18 cellular contexts compared by ENCODE assay signal in the genomic region with DNA sequence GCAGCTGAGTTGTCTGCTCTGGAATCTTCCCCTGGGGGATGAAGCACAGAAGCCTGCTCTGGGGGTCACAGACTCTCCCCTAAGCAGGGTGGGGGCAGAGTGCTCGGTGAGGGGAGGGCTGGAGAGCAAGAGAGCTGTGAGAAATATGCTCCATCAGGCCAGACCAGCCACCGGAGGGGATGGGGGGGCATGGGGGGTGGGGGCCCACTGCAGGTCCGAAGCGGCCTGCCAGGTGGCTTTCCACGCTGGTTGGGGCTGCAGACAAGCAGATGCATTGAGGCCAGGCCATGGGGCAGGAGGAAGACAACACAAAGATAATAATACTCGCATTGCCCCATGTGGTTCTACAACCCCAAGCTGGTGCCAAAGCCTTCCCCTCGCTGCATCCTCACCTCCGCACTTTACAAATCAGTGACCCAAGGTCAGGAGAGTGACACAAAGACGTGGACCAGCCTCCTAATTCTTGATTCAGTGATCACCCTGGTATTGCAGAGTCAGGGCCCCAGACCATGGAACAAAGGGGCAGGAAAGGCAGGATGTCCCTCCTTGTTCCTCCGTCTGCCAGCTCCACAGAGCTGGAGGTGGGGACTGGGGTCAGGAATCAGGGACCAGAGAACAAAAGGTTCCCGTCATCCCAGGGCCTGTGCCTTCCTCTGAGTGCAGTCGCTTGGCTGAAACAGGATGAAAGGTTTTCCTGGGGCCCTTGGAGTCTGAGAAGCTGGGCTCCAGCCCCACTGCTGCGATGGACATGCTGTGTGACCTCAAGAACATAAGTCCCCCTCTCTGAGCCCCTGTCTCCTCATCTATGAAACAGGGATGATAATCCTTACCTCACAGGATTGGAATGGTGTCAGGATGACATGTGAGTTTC. TPM values are rescaled to one million over a fixed set of nuclear protein-coding genes. Genes with fewer than 3 reads are reported as not detected.
A peak's percentile ranks its signal among the peaks of the same experiment; 100 is the strongest.
DNase-seq lines count a peak whose midpoint lies in the region; ATAC-seq and TF ChIP-seq lines count a peak whose summit lies in the region.
"Had no signal": no experiment of that assay in that cellular context is flagged by ENCODE, and none has a peak within 500 bp of the region (broad histone marks: within the 10 kb centered on the region; RNA-seq: fewer than 3 reads in every experiment).

No MANE protein-coding gene starts in this region.

- peak overlapping the region; percentile 99 for H3K27ac Mint-ChIP-seq in WTC11
- H3K27ac Mint-ChIP-seq in neural progenitor cell, result peak overlapping the region; percentile 79
- H3K27ac Mint-ChIP-seq: activated naive CD8-positive, alpha-beta T cell treated with anti-CD3 and anti-CD28 coated beads for 36 hours had no signal

- H2AFZ ChIP-seq in neural progenitor cell (replicated peaks), result peak overlapping the region; percentile 72

- peaks cover 24% of the 10 kb centered on the region; the same call in 1 of the 2 replicates for H3K27me3 Mint-ChIP-seq in WTC11 (ENCODE audit: low read depth)
- peaks cover 26% of the 10 kb centered on the region for H3K27me3 Mint-ChIP-seq in neural progenitor cell (ENCODE audit: insufficient read depth, low read depth)

- H3K79me2 ChIP-seq in neural progenitor cell (ENCODE audit: low read depth), result no peaks in the 10 kb centered on the region

- peak overlapping the region; percentile 91 for H3K27ac ChIP-seq in left ventricle myocardium inferior (replicated peaks)
- no peak overlapping the region for H3K27ac ChIP-seq in neural progenitor cell
- no peak overlapping the region for H3K27ac ChIP-seq in colonic mucosa

- H3K27me3 ChIP-seq in left ventricle myocardium inferior (ENCODE audit: low read depth) (no peaks in the 10 kb centered on the region), neural progenitor cell (peaks cover 27% of the 10 kb centered on the region), colonic mucosa (peaks cover 4% of the 10 kb centered on the region)

- ATAC-seq in WTC11 (peak; percentile 5), GM18858 (IDR thresholded peaks at IDR 0.05; ENCODE audit: unreplicated experiment) (no peak), GM18861 (IDR thresholded peaks at IDR 0.05; ENCODE audit: unreplicated experiment) (no peak)
- ATAC-seq: left lobe of liver; stimulated activated naive CD8-positive, alpha-beta T cell treated with anti-CD3 and anti-CD28 coated beads, Interleukin-15, Interleukin-2, amounts not matched to agents 100 U/mL and 50 U/mL, for 24 hours had no signal

- H3K4me3 ChIP-seq in left ventricle myocardium inferior (peak overlapping the region; percentile 57), neural progenitor cell (no peak overlapping the region), colonic mucosa (no peak overlapping the region)
- H3K4me3 ChIP-seq: HAP-1 had no signal

- intact Hi-C loops in left ventricle myocardium inferior (cut with micrococcal nuclease) (no loop called here), colonic mucosa (cut with DNase I) (loop anchor here (5.0 kb wide), 1 partner anchor 591 kb away; no protein-coding TSS in a partner anchor)

- no peaks in the 10 kb centered on the region for H3K36me3 ChIP-seq in left ventricle myocardium inferior
- H3K36me3 ChIP-seq in neural progenitor cell, result no peaks in the 10 kb centered on the region
- H3K36me3 ChIP-seq in colonic mucosa, result no peaks in the 10 kb centered on the region
- H3K36me3 ChIP-seq: HAP-1 had no signal

- H3K9me3 ChIP-seq in left ventricle myocardium inferior (replicated peaks) (no peaks in the 10 kb centered on the region), neural progenitor cell (ENCODE audit: low read depth) (no peaks in the 10 kb centered on the region), colonic mucosa (no peaks in the 10 kb centered on the region)
- H3K9me3 ChIP-seq: HAP-1 had no signal

- H3K4me1 ChIP-seq in left ventricle myocardium inferior (peaks cover 75% of the 10 kb centered on the region), neural progenitor cell (peaks cover 23% of the 10 kb centered on the region), colonic mucosa (no peaks in the 10 kb centered on the region)

- TF ChIP-seq CTCF in WTC11 (IDR thresholded peaks at IDR 0.05) (no peak), left ventricle myocardium inferior (IDR thresholded peaks at IDR 0.05; ENCODE audit: borderline replicate concordance) (no peak), neural progenitor cell (IDR thresholded peaks at IDR 0.05) (no peak), colonic mucosa (IDR thresholded peaks at IDR 0.05) (no peak)

- CTCF ChIA-PET in WTC11 (lab: Charles Lee), result interaction anchor here (0.7 to 8.6 kb wide), 18 partner anchors 13 to 416 kb away, joined by 3 to 449 read pairs (median 12); partner anchors contain the start of gene GABRP

- H3K9me3 Mint-ChIP-seq in WTC11, result peaks cover 12% of the 10 kb centered on the region
- H3K9me3 Mint-ChIP-seq in neural progenitor cell, result no peaks in the 10 kb centered on the region

- H3F3A ChIP-seq in neural progenitor cell (ENCODE audit: low read depth), result peaks cover 10% of the 10 kb centered on the region

- H3K9ac ChIP-seq in neural progenitor cell, result no peak overlapping the region
- H3K9ac ChIP-seq in colonic mucosa (ENCODE audit: low read depth in 2 of 2, low read length in 2 of 2), result no peak overlapping the region

- no peaks in the 10 kb centered on the region for H4K20me1 ChIP-seq in neural progenitor cell (ENCODE audit: low read depth)

- peak; percentile 56 for DNase-seq in ELF-1 (ENCODE audit: low read depth, low spot score)
- no peak for DNase-seq in WTC11 (ENCODE audit: low spot score)
- DNase-seq in left ventricle myocardium inferior, result no peak
- DNase-seq in neural progenitor cell (ENCODE audit: low spot score), result peak; percentile 21
- DNase-seq in stimulated activated CD4-positive, alpha-beta T cell treated with anti-CD3 and anti-CD28 coated beads, Interleukin-1b, Interleukin-23, amount 100 ng/mL, for 48 hours, result no peak
- DNase-seq in colonic mucosa, result no peak
- DNase-seq: activated CD4-positive, alpha-beta T cell treated with anti-CD3 and anti-CD28 coated beads for 48 hours; activated naive CD8-positive, alpha-beta T cell treated with anti-CD3 and anti-CD28 coated beads for 36 hours; activated T-cell treated with anti-CD3 and anti-CD28 coated beads for 4 hours; cerebellar nuclear complex; erythroblast; Kasumi-1; NCI-H187 treated with DMSO at 0.1 percent for 48 hours; stimulated activated naive CD8-positive, alpha-beta T cell treated with anti-CD3 and anti-CD28 coated beads, Interleukin-15, Interleukin-2, amounts not matched to agents 100 U/mL and 50 U/mL, for 24 hours had no signal

- peaks cover 77% of the 10 kb centered on the region for H3K4me1 Mint-ChIP-seq in WTC11
- peaks cover 45% of the 10 kb centered on the region for H3K4me1 Mint-ChIP-seq in neural progenitor cell

- peaks cover 15% of the 10 kb centered on the region; the same call in 1 of the 2 replicates for H3K36me3 Mint-ChIP-seq in WTC11
- H3K36me3 Mint-ChIP-seq in neural progenitor cell, result no peaks in the 10 kb centered on the region
- H3K36me3 Mint-ChIP-seq: activated naive CD8-positive, alpha-beta T cell treated with anti-CD3 and anti-CD28 coated beads for 36 hours had no signal

- POLR2A ChIA-PET in WTC11 (lab: Charles Lee), result interaction anchor here (0.8 to 2.9 kb wide), 8 partner anchors 15 to 108 kb away, joined by 3 to 15 read pairs (median 6); no protein-coding TSS in a partner anchor

- no peak overlapping the region for H3K4me3 Mint-ChIP-seq in WTC11
- H3K4me3 Mint-ChIP-seq in neural progenitor cell, result no peak overlapping the region
- H3K4me3 Mint-ChIP-seq: activated naive CD8-positive, alpha-beta T cell treated with anti-CD3 and anti-CD28 coated beads for 36 hours had no signal

- H3K4me2 ChIP-seq in neural progenitor cell, result peak overlapping the region; percentile 47

TF ChIP-seq in WTC11, 78 proteins besides CTCF, POLR2A, EP300 and RAD21:
- TF ChIP-seq ATF3 (CRISPR knock-in tag; conservative IDR thresholded peaks at IDR 0.05) (no peak), ZNF121 (CRISPR knock-in tag; IDR thresholded peaks at IDR 0.05) (0 out of 2 replicates have a peak, but pooled peaks have one; percentile 56)

RNA-seq across cellular contexts. Expression of gene GABRP, which starts 37.2 kb away (rescaled TPM):
- 4.8 to 9.9 TPM (median 9.8 TPM) in 3 replicates for total RNA-seq in WTC11 (2021)
- total RNA-seq in left ventricle myocardium inferior, result 0.49 TPM
- 0.03 TPM in 1 of 2 replicates, not detected in the other for total RNA-seq in neural progenitor cell (ENCODE audit: low replicate concordance)
- not detected for total RNA-seq in colonic mucosa
- total RNA-seq: activated naive CD8-positive, alpha-beta T cell treated with anti-CD3 and anti-CD28 coated beads for 36 hours had no signal

Comparison
In these comparisons a context has a peak if more than half of its experiments do, and no peak if none do; other contexts are left out.
1. DNase-seq: peak in ELF-1 (single experiment) and neural progenitor cell (single experiment); none in WTC11 (single experiment), left ventricle myocardium inferior (single experiment), stimulated activated CD4-positive, alpha-beta T cell treated with anti-CD3 and anti-CD28 coated beads, Interleukin-1b, Interleukin-23, amount 100 ng/mL, for 48 hours (single experiment) and colonic mucosa (single experiment).